3 cellular contexts compared by ENCODE assay signal in the genomic region with DNA sequence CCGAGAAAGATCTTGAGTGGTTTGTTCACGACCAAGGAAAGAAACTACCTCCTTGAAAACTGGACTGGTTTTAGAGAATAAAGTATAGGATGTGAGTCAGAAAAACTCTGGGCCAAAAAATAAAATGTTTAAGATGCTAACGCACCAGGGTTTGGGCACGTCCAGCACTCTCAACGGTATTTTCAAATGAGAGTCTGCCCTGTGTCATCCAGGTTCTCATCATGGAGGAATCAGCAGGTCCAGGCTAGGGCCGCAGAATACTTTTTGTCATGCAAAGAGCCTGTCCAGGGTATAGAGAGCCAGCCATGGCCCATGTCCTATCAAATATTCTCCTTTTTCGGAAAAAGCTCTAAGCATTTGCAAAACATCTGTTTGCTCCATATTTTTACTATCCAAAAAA.
TF ChIP-seq lines count a peak whose summit lies in the region.

No MANE protein-coding gene starts in this region.

TF ChIP-seq in SK-N-SH, 30 proteins besides CTCF, POLR2A, EP300 and RAD21:
- TF ChIP-seq EZH2phosphoT487 (IDR thresholded peaks at IDR 0.05; ENCODE audit: borderline replicate concordance, low read depth) = no peak
- no peak for TF ChIP-seq PBX3 (IDR thresholded peaks at IDR 0.05)
- TF ChIP-seq FOXJ3 (CRISPR knock-in tag; IDR thresholded peaks at IDR 0.05) = no peak
- TF ChIP-seq RCOR1 (IDR thresholded peaks at IDR 0.05; ENCODE audit: low read length) = no peak
- no peak for TF ChIP-seq MXI1 (IDR thresholded peaks at IDR 0.05; ENCODE audit: low read depth, low read length)
- no peak for TF ChIP-seq RXRA (IDR thresholded peaks at IDR 0.05; ENCODE audit: borderline replicate concordance, low read depth)
- TF ChIP-seq, protein P1, sequence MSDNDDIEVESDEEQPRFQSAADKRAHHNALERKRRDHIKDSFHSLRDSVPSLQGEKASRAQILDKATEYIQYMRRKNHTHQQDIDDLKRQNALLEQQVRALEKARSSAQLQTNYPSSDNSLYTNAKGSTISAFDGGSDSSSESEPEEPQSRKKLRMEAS (IDR thresholded peaks at IDR 0.05; ENCODE audit: low read depth) = no peak
- no peak for TF ChIP-seq FOXM1 (IDR thresholded peaks at IDR 0.05; ENCODE audit: low read depth)
- TF ChIP-seq TEAD4 (IDR thresholded peaks at IDR 0.05; ENCODE audit: borderline replicate concordance, insufficient read depth) = no peak
TF ChIP-seq in SK-N-SH: peak in this region for 0.

TF ChIP-seq in SK-N-SH treated with all-trans-retinoic acid at 6 μM for 48 hours, 23 proteins besides CTCF, POLR2A, EP300 and RAD21:
- TF ChIP-seq, protein P2, sequence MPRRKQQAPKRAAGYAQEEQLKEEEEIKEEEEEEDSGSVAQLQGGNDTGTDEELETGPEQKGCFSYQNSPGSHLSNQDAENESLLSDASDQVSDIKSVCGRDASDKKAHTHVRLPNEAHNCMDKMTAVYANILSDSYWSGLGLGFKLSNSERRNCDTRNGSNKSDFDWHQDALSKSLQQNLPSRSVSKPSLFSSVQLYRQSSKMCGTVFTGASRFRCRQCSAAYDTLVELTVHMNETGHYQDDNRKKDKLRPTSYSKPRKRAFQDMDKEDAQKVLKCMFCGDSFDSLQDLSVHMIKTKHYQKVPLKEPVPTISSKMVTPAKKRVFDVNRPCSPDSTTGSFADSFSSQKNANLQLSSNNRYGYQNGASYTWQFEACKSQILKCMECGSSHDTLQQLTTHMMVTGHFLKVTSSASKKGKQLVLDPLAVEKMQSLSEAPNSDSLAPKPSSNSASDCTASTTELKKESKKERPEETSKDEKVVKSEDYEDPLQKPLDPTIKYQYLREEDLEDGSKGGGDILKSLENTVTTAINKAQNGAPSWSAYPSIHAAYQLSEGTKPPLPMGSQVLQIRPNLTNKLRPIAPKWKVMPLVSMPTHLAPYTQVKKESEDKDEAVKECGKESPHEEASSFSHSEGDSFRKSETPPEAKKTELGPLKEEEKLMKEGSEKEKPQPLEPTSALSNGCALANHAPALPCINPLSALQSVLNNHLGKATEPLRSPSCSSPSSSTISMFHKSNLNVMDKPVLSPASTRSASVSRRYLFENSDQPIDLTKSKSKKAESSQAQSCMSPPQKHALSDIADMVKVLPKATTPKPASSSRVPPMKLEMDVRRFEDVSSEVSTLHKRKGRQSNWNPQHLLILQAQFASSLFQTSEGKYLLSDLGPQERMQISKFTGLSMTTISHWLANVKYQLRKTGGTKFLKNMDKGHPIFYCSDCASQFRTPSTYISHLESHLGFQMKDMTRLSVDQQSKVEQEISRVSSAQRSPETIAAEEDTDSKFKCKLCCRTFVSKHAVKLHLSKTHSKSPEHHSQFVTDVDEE (CRISPR knock-in tag; IDR thresholded peaks at IDR 0.05) = no peak
- TF ChIP-seq ESRRG (CRISPR knock-in tag; IDR thresholded peaks at IDR 0.05) = no peak
- TF ChIP-seq ZNF8 (CRISPR knock-in tag; IDR thresholded peaks at IDR 0.05) = no peak
- TF ChIP-seq TOX (CRISPR knock-in tag; IDR thresholded peaks at IDR 0.05; ENCODE audit: borderline replicate concordance) = no peak
- TF ChIP-seq BACH2 (CRISPR knock-in tag; IDR thresholded peaks at IDR 0.05; ENCODE audit: borderline replicate concordance) = no peak
- TF ChIP-seq, protein P3, sequence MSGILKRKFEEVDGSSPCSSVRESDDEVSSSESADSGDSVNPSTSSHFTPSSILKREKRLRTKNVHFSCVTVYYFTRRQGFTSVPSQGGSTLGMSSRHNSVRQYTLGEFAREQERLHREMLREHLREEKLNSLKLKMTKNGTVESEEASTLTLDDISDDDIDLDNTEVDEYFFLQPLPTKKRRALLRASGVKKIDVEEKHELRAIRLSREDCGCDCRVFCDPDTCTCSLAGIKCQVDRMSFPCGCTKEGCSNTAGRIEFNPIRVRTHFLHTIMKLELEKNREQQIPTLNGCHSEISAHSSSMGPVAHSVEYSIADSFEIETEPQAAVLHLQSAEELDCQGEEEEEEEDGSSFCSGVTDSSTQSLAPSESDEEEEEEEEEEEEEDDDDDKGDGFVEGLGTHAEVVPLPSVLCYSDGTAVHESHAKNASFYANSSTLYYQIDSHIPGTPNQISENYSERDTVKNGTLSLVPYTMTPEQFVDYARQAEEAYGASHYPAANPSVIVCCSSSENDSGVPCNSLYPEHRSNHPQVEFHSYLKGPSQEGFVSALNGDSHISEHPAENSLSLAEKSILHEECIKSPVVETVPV (CRISPR knock-in tag; IDR thresholded peaks at IDR 0.05) = no peak
- no peak for TF ChIP-seq ZFP30 (CRISPR knock-in tag; IDR thresholded peaks at IDR 0.05)
- no peak for TF ChIP-seq GLIS3 (CRISPR knock-in tag; IDR thresholded peaks at IDR 0.05)
- TF ChIP-seq OSR1 (CRISPR knock-in tag; IDR thresholded peaks at IDR 0.05) = no peak
- no peak for TF ChIP-seq CSDC2 (CRISPR knock-in tag; IDR thresholded peaks at IDR 0.05)
TF ChIP-seq in SK-N-SH treated with all-trans-retinoic acid at 6 μM for 48 hours: peak in this region for 0.

TF ChIP-seq in H1, 55 proteins besides CTCF, POLR2A, EP300 and RAD21:
- no peak for TF ChIP-seq NANOG (IDR thresholded peaks at IDR 0.05; ENCODE audit: insufficient read depth, low read depth, low read length, poor library complexity, severe bottlenecking)
- TF ChIP-seq POU5F1 (IDR thresholded peaks at IDR 0.05; ENCODE audit: low read depth, low read length) = no peak
- TF ChIP-seq RFX5 (IDR thresholded peaks at IDR 0.05; ENCODE audit: borderline replicate concordance, low read depth, low read length) = no peak
- TF ChIP-seq BRCA1 (IDR thresholded peaks at IDR 0.05; ENCODE audit: low read depth, low read length) = no peak
- TF ChIP-seq SP1 (IDR thresholded peaks at IDR 0.05; ENCODE audit: low read depth, low read length) = no peak
- no peak for TF ChIP-seq CEBPB (IDR thresholded peaks at IDR 0.05; ENCODE audit: low read depth, low read length)
- TF ChIP-seq POLR2AphosphoS5 (IDR thresholded peaks at IDR 0.05; ENCODE audit: low read depth, low read length) = no peak
- no peak for TF ChIP-seq ZNF274 (IDR thresholded peaks at IDR 0.05; ENCODE audit: borderline replicate concordance, extremely low read depth, low read length)
- TF ChIP-seq, protein P1 (IDR thresholded peaks at IDR 0.05) = no peak
- TF ChIP-seq HDAC6 (IDR thresholded peaks at IDR 0.05; ENCODE audit: low read depth, low read length) = no peak
- TF ChIP-seq KDM4A (IDR thresholded peaks at IDR 0.05; ENCODE audit: low read depth, low read length, severe bottlenecking) = no peak
TF ChIP-seq in H1: peak in this region for 0.
